Comparison of ENCODE assay signal across 8 cellular contexts in genomic region chr3:160564949-160565441, GRCh38. TPM values are rescaled to one million over a fixed set of nuclear protein-coding genes. Genes with fewer than 3 reads are reported as not detected.
A peak's percentile ranks its signal among the peaks of the same experiment; 100 is the strongest.
DNase-seq lines count a peak whose midpoint lies in the region; ATAC-seq and TF ChIP-seq lines count a peak whose summit lies in the region.

No MANE protein-coding gene starts in this region.

- peak overlapping the region; percentile 91 to 95 for H3K4me3 ChIP-seq in Panc1 (ENCODE audit: low read depth in 2 of 2, low read length in 2 of 2)
- peak overlapping the region; percentile 94 for H3K4me3 ChIP-seq in adipocyte (ENCODE audit: low read length)
- H3K4me3 ChIP-seq in left ventricle myocardium inferior = peak overlapping the region; percentile 82
- H3K4me3 ChIP-seq in retinal pigment epithelial cell (ENCODE audit: low read length) = peak overlapping the region; percentile 83

- H3K27ac ChIP-seq in CD4-positive, alpha-beta T cell (ENCODE audit: low read depth, low read length) = peak overlapping the region; percentile 85
- peak overlapping the region; percentile 77 for H3K27ac ChIP-seq in Panc1 (ENCODE audit: low read length)
- H3K27ac ChIP-seq in left ventricle myocardium inferior (replicated peaks) = peak overlapping the region; percentile 98

- H3K27me3 Mint-ChIP-seq in CD4-positive, alpha-beta T cell = no peaks in the 10 kb centered on the region

- H3K9me3 Mint-ChIP-seq in CD4-positive, alpha-beta T cell = no peaks in the 10 kb centered on the region

- H3K36me3 ChIP-seq in Panc1 (ENCODE audit: control insufficient read depth, insufficient read depth, low read length) = peaks cover 2% of the 10 kb centered on the region
- peaks cover 8% of the 10 kb centered on the region for H3K36me3 ChIP-seq in adipocyte (ENCODE audit: control insufficient read depth, insufficient read depth, low read length, severe bottlenecking)
- H3K36me3 ChIP-seq in left ventricle myocardium inferior = peaks cover 6% of the 10 kb centered on the region

- intact Hi-C loops in CD4-positive, alpha-beta T cell (cut with DNase I, micrococcal nuclease) = loop anchor here (2.0 to 10.0 kb wide), 7 partner anchors 118 to 1920 kb away; partner anchors contain the start of genes GFM1 (in 1 of the 2), LXN (in 1 of the 2), NMD3 (in 1 of the 2) and PPM1L (in 1 of the 2)
- intact Hi-C loops in Panc1 (cut with micrococcal nuclease; ENCODE audit: unreplicated experiment) (no loop called here), left ventricle myocardium inferior (cut with micrococcal nuclease) (no loop called here)

- peaks cover 66% of the 10 kb centered on the region for H3K4me1 Mint-ChIP-seq in CD4-positive, alpha-beta T cell (ENCODE audit: low read depth)

- DNase-seq in CD4-positive, alpha-beta T cell = peak in 8 of 10 experiments; percentile 27 to 65 (median 48)
- DNase-seq in Panc1 (ENCODE audit: low read depth, low spot score) = no peak
- peak; percentile 87 for DNase-seq in adipocyte (ENCODE audit: low read depth)
- peak; percentile 72 for DNase-seq in left ventricle myocardium inferior
- DNase-seq in retinal pigment epithelial cell (ENCODE audit: low read depth) = no peak
- DNase-seq in 8988T = no peak

- peaks cover 45% of the 10 kb centered on the region for H3K36me3 Mint-ChIP-seq in CD4-positive, alpha-beta T cell (ENCODE audit: low read depth)

- peak overlapping the region; percentile 99 for H3K4me3 Mint-ChIP-seq in CD4-positive, alpha-beta T cell

- H3K9me3 ChIP-seq in CD4-positive, alpha-beta T cell (ENCODE audit: control insufficient read depth, low read length) = peaks cover 3% of the 10 kb centered on the region
- no peaks in the 10 kb centered on the region for H3K9me3 ChIP-seq in Panc1 (ENCODE audit: control insufficient read depth, insufficient read depth, low read depth, low read length)
- no peaks in the 10 kb centered on the region for H3K9me3 ChIP-seq in adipocyte (ENCODE audit: control insufficient read depth, low read length)
- no peaks in the 10 kb centered on the region for H3K9me3 ChIP-seq in left ventricle myocardium inferior (replicated peaks)

- TF ChIP-seq CTCF in CD4-positive, alpha-beta T cell (IDR thresholded peaks at IDR 0.05) = no peak
- TF ChIP-seq CTCF in Panc1 (IDR thresholded peaks at IDR 0.05) (no peak), left ventricle myocardium inferior (IDR thresholded peaks at IDR 0.05; ENCODE audit: borderline replicate concordance) (no peak), retinal pigment epithelial cell (conservative IDR thresholded peaks at IDR 0.05; ENCODE audit: low read depth, low read length) (no peak)

- no peaks in the 10 kb centered on the region for H3K27me3 ChIP-seq in CD4-positive, alpha-beta T cell (ENCODE audit: control insufficient read depth, insufficient read depth, low read length)
- no peaks in the 10 kb centered on the region for H3K27me3 ChIP-seq in Panc1 (ENCODE audit: control insufficient read depth, insufficient read depth, low read length)
- no peaks in the 10 kb centered on the region for H3K27me3 ChIP-seq in adipocyte (replicated peaks; ENCODE audit: control insufficient read depth, insufficient read depth, low read length)
- no peaks in the 10 kb centered on the region for H3K27me3 ChIP-seq in left ventricle myocardium inferior (ENCODE audit: low read depth)

- POLR2A ChIA-PET in CD4-positive, alpha-beta T cell (lab: Charles Lee) = interaction anchor here (0.6 to 3.0 kb wide), 7 partner anchors 8 to 656 kb away, joined by 4 to 21 read pairs (median 5); partner anchors contain the start of genes IFT80, NMD3, PPM1L and SMC4
- POLR2A ChIA-PET in Panc1 (lab: Charles Lee) = interaction anchor here (0.6 kb wide), 1 partner anchor 108 kb away, joined by 5 read pairs; no protein-coding TSS in a partner anchor

- peak overlapping the region; percentile 96 for H3K27ac Mint-ChIP-seq in CD4-positive, alpha-beta T cell

- peak; percentile 28 for ATAC-seq in CD4-positive, alpha-beta T cell (ENCODE audit: poor library complexity)
- ATAC-seq in GM19324 (IDR thresholded peaks at IDR 0.05; ENCODE audit: low FRiP score, unreplicated experiment) (peak; percentile 65), HG03378 (IDR thresholded peaks at IDR 0.05; ENCODE audit: unreplicated experiment) (peak; percentile 36), Panc1 (peak; percentile 77)

- in situ Hi-C loops in Panc1 (cut with HindIII; ENCODE audit: low pct_unique_long_range_greater_than_20kb, low sequenced_read_pairs) = no loop called here

- peak overlapping the region; percentile 93 for H3K9ac ChIP-seq in adipocyte (ENCODE audit: low read length)

- H3K4me1 ChIP-seq in Panc1 (ENCODE audit: control insufficient read depth, insufficient read depth, low read length) = peaks cover 42% of the 10 kb centered on the region
- peaks cover 40% of the 10 kb centered on the region for H3K4me1 ChIP-seq in adipocyte (ENCODE audit: control insufficient read depth, insufficient read depth, low read length)
- H3K4me1 ChIP-seq in left ventricle myocardium inferior = peaks cover 71% of the 10 kb centered on the region

- no TSS peak for BruUV-seq in Panc1 (replicated peaks; lab: Mats Ljungman, UMichigan)

- CTCF ChIA-PET in CD4-positive, alpha-beta T cell (lab: Charles Lee) = no interaction called here
- CTCF ChIA-PET in Panc1 (lab: Charles Lee) = no interaction called here

RNA-seq across cellular contexts. Expression of gene KPNA4, which starts 0.4 kb away (rescaled TPM):
- 10 to 100 TPM; 44.0 to 49.4 TPM for total RNA-seq in CD4-positive, alpha-beta T cell
- total RNA-seq in Panc1 (2021; ENCODE audit: unreplicated experiment) (84.4 TPM), left ventricle myocardium inferior (130 TPM)
- polyA plus RNA-seq in Panc1 (2012; ENCODE audit: insufficient read length) = 62.6 TPM

Comparison
In these comparisons a context has a peak if more than half of its experiments do, and no peak if none do; other contexts are left out.
1. DNase-seq: peak in CD4-positive, alpha-beta T cell (8 of 10), adipocyte (single experiment) and left ventricle myocardium inferior (single experiment); none in Panc1 (single experiment), retinal pigment epithelial cell (single experiment) and 8988T (single experiment).
2. intact Hi-C loops: an anchor here in CD4-positive, alpha-beta T cell (2.0 to 10.0 kb wide); none called in Panc1 and left ventricle myocardium inferior.
3. Peak in every context shown above with its lines, with median percentiles within 50 percentile points of each other: ATAC-seq, H3K27ac ChIP-seq and H3K4me3 ChIP-seq.